8 cellular contexts compared by ENCODE assay signal in the genomic region with DNA sequence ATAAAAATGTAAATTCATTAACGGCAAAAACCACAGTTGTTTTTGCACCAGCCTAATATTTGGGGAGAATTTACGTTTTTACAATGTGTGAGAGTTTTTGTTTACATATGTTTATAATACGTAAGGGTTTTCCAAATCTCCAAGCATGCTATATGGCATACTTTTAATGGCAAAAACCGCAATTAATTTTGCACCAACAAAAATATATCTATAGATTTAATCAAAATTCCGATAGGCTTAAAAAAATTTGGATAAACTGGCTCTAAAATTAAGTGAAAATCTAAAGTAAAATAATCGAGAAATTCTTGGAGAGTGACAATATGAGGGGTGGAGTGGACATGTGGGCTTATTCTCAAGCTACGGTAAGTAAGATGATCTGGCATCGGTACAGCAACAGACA. TPM values are rescaled to one million over a fixed set of nuclear protein-coding genes. Genes with fewer than 3 reads are reported as not detected.
"Had no signal": no experiment of that assay in that cellular context is flagged by ENCODE, and none has a peak within 500 bp of the region (broad histone marks: within the 10 kb centered on the region; RNA-seq: fewer than 3 reads in every experiment).

No MANE protein-coding gene starts in this region.

- DNase-seq: GM23248, GOT3, H7, KBM-7 had no signal

- H3K4me1 Mint-ChIP-seq: IgD-negative memory B cell had no signal

- H3K9me3 Mint-ChIP-seq: IgD-negative memory B cell had no signal

- ATAC-seq: HCT116 had no signal

- H3K4me3 Mint-ChIP-seq: IgD-negative memory B cell had no signal

- H3K27ac Mint-ChIP-seq: IgD-negative memory B cell had no signal

RNA-seq across cellular contexts. Expression of gene KRTAP5-6, which starts 22.8 kb away (rescaled TPM):
- total RNA-seq: GM23248, H4, H7, HT-29 had no signal
